In genomic region chr11:74011360-74012071, GRCh38 we compare ENCODE assay signal across 8 cellular contexts. TPM values are rescaled to one million over a fixed set of nuclear protein-coding genes. Genes with fewer than 3 reads are reported as not detected.
A peak's percentile ranks its signal among the peaks of the same experiment; 100 is the strongest.
DNase-seq lines count a peak whose midpoint lies in the region; ATAC-seq, FAIRE-seq and TF ChIP-seq lines count a peak whose summit lies in the region.

No MANE protein-coding gene starts in this region.

- 72 to 94% (median 82%) methylated on average over 8 of the region's 8 CpGs for WGBS in small intestine, 3 donors

- H3K27me3 ChIP-seq in DND-41 (ENCODE audit: insufficient read depth, low read length, poor library complexity) (no peaks in the 10 kb centered on the region), small intestine (ENCODE audit: control insufficient read depth in 2 of 2, insufficient read depth in 2 of 2, low read length in 2 of 2) (no peaks in the 10 kb centered on the region)

- no peak for DNase-seq in DND-41
- DNase-seq in T-helper 2 cell = peak in 3 of 5 experiments; percentile 17 to 89 (median 40)
- DNase-seq in fibroblast of pulmonary artery (ENCODE audit: low read depth) = peak; percentile 78
- DNase-seq in small intestine = no peak
- DNase-seq in NCI-H2196 (lab: John Stamatoyannopoulos, UW; ENCODE audit: unreplicated experiment) = no peak
- no peak for DNase-seq in left colon

- ATAC-seq in DND-41 (ENCODE audit: insufficient read depth, low read depth) (no peak), GM21786 (IDR thresholded peaks at IDR 0.05; ENCODE audit: unreplicated experiment) (peak; percentile 69), left colon (no peak), HG02970 (IDR thresholded peaks at IDR 0.05; ENCODE audit: low FRiP score, unreplicated experiment) (no peak)

- 0 out of 2 replicates have a peak overlapping the region, but pooled peaks have one; percentile 13 for H3K27ac ChIP-seq in DND-41 (ENCODE audit: low read length)
- H3K27ac ChIP-seq in small intestine (ENCODE audit: low read depth in 1 of 2, low read length in 1 of 2) = no peak overlapping the region

- no peak overlapping the region for H3K9ac ChIP-seq in DND-41 (ENCODE audit: low read depth, low read length)

- intact Hi-C loops in left colon (cut with DNase I, micrococcal nuclease) = no loop called here

- H3K36me3 ChIP-seq in DND-41 (ENCODE audit: insufficient read depth, low read length) (peaks cover 33% of the 10 kb centered on the region), small intestine (ENCODE audit: control insufficient read depth in 2 of 2, insufficient read depth in 2 of 2, low read length in 2 of 2) (no peaks in the 10 kb centered on the region)

- FAIRE-seq in small intestine (lab: Jason Lieb, UNC) = no peak

- no peak overlapping the region for H3K4me2 ChIP-seq in DND-41 (ENCODE audit: insufficient read depth, low read length)

- H3K4me3 ChIP-seq in DND-41 (ENCODE audit: low read depth in 1 of 2, low read length in 2 of 2) (no peak overlapping the region), fibroblast of pulmonary artery (replicated peaks; ENCODE audit: low read depth, low read length) (no peak overlapping the region), small intestine (ENCODE audit: low read depth in 1 of 2, low read length in 2 of 2) (no peak overlapping the region)

- TF ChIP-seq CTCF in DND-41 (IDR thresholded peaks at IDR 0.05; ENCODE audit: borderline replicate concordance, extremely low read depth, low read length, poor library complexity, severe bottlenecking) = no peak
- no peak for TF ChIP-seq CTCF in fibroblast of pulmonary artery (IDR thresholded peaks at IDR 0.05; ENCODE audit: low read length, missing control alignments)

- no peak overlapping the region for H2AFZ ChIP-seq in DND-41 (ENCODE audit: low read depth, low read length)

- H4K20me1 ChIP-seq in DND-41 (ENCODE audit: insufficient read depth, low read length) = no peaks in the 10 kb centered on the region

- no peaks in the 10 kb centered on the region for H3K79me2 ChIP-seq in DND-41 (ENCODE audit: insufficient read depth, low read length)

- peaks cover 6% of the 10 kb centered on the region; the same call in 1 of the 2 replicates for H3K4me1 ChIP-seq in DND-41 (ENCODE audit: insufficient read depth, low read length)
- H3K4me1 ChIP-seq in small intestine (ENCODE audit: control insufficient read depth in 2 of 2, insufficient read depth in 1 of 2, low read depth in 1 of 2, low read length in 1 of 2) = peaks cover 0 to 11% of the 10 kb centered on the region in 2 donors

- H3K9me3 ChIP-seq in DND-41 (ENCODE audit: insufficient read depth, low read length, severe bottlenecking) = no peaks in the 10 kb centered on the region
- no peaks in the 10 kb centered on the region for H3K9me3 ChIP-seq in small intestine (ENCODE audit: control insufficient read depth, low read depth)

RNA-seq across cellular contexts. Expression of gene UCP3, which starts 2.6 kb away (rescaled TPM):
- polyA plus RNA-seq in small intestine = under 1 TPM; 0.54 to 0.89 (median 0.84) TPM
- 1 to 10 TPM; 1.1 to 2.4 TPM for total RNA-seq in left colon

RNA-seq across cellular contexts. Expression of gene UCP2, which starts 28.9 kb away (rescaled TPM):
- 10 to 100 TPM; 26.4 to 49.8 (median 33.2) TPM for polyA plus RNA-seq in small intestine
- total RNA-seq in left colon = 10 to 100 TPM; 33.9 to 46.7 TPM

Comparison
In these comparisons a context has a peak if more than half of its experiments do, and no peak if none do; other contexts are left out.
1. DNase-seq: peak in T-helper 2 cell (3 of 5) and fibroblast of pulmonary artery (single experiment); none in DND-41 (single experiment), small intestine (single experiment), NCI-H2196 (single experiment) and left colon (0 of 2).